In genomic region chr2:24863636-24864035, GRCh38 we compare ENCODE assay signal across 18 cellular contexts.
"Had no signal": no experiment of that assay in that cellular context is flagged by ENCODE, and none has a peak within 500 bp of the region (broad histone marks: within the 10 kb centered on the region; RNA-seq: fewer than 3 reads in every experiment).

No MANE protein-coding gene starts in this region.

- H3K4me1 ChIP-seq: adrenal gland, foreskin keratinocyte, parathyroid adenoma, transverse colon had no signal

- DNase-seq: activated B cell treated with CpG ODN at 0.5 μM for 24 hours; activated CD4-positive, alpha-beta T cell treated with anti-CD3 and anti-CD28 coated beads, Interleukin-2, amount 10 ng/mL, durations not matched to agents 24 days and 14 days; activated naive CD4-positive, alpha-beta T cell treated with anti-CD3 and anti-CD28 coated beads, Interleukin-2, amount 10 ng/mL, durations not matched to agents 7 days and 5 days; adrenal gland; endodermal cell; erythroblast; foreskin keratinocyte; heart right ventricle; left lung; mesenchymal stem cell; nephron progenitor cell; retina; small intestine; transverse colon had no signal

- H3K36me3 Mint-ChIP-seq: stimulated activated effector memory CD8-positive, alpha-beta T cell treated with anti-CD3 and anti-CD28 coated beads, Interleukin-12 subunit alpha, Interleukin-12 subunit beta, amount 100 ng/mL, for 72 hours had no signal

- H3K4me3 Mint-ChIP-seq: activated B cell treated with CpG ODN at 0.5 μM for 24 hours; activated CD4-positive, alpha-beta T cell treated with anti-CD3 and anti-CD28 coated beads, Interleukin-2, amount 10 ng/mL, durations not matched to agents 24 days and 14 days; activated naive CD4-positive, alpha-beta T cell treated with anti-CD3 and anti-CD28 coated beads, Interleukin-2, amount 10 ng/mL, durations not matched to agents 7 days and 5 days; brain; endodermal cell; nephron progenitor cell; stimulated activated effector memory CD8-positive, alpha-beta T cell treated with anti-CD3 and anti-CD28 coated beads, Interleukin-12 subunit alpha, Interleukin-12 subunit beta, amount 100 ng/mL, for 72 hours; T-helper 1 cell treated with Interleukin-12 subunit alpha and Interleukin-12 subunit beta and Interleukin-4 antibody, amounts not matched to agents 30 μg/mL and 1 μg/mL, for 36 hours had no signal

- H3K4me3 ChIP-seq: adrenal gland, heart right ventricle, left lung, transverse colon had no signal

- H3K36me3 ChIP-seq: adrenal gland, heart right ventricle, left lung, transverse colon had no signal

- H3K9me3 ChIP-seq: adrenal gland, heart right ventricle, left lung, transverse colon had no signal

- H3K9me3 Mint-ChIP-seq: activated B cell treated with CpG ODN at 0.5 μM for 24 hours; activated CD4-positive, alpha-beta T cell treated with anti-CD3 and anti-CD28 coated beads, Interleukin-2, amount 10 ng/mL, durations not matched to agents 24 days and 14 days; activated naive CD4-positive, alpha-beta T cell treated with anti-CD3 and anti-CD28 coated beads, Interleukin-2, amount 10 ng/mL, durations not matched to agents 7 days and 5 days; endodermal cell; stimulated activated effector memory CD8-positive, alpha-beta T cell treated with anti-CD3 and anti-CD28 coated beads, Interleukin-12 subunit alpha, Interleukin-12 subunit beta, amount 100 ng/mL, for 72 hours; T-helper 1 cell treated with Interleukin-12 subunit alpha and Interleukin-12 subunit beta and Interleukin-4 antibody, amounts not matched to agents 30 μg/mL and 1 μg/mL, for 36 hours had no signal

- ATAC-seq: foreskin keratinocyte; left lung; stimulated activated effector memory CD8-positive, alpha-beta T cell treated with anti-CD3 and anti-CD28 coated beads, Interleukin-12 subunit alpha, Interleukin-12 subunit beta, amount 100 ng/mL, for 72 hours had no signal

- H3K4me1 Mint-ChIP-seq: activated B cell treated with CpG ODN at 0.5 μM for 24 hours, brain, endodermal cell, nephron progenitor cell had no signal

- H3K27me3 ChIP-seq: adrenal gland, foreskin keratinocyte, heart right ventricle, left lung, transverse colon had no signal

- H3K27ac Mint-ChIP-seq: activated B cell treated with CpG ODN at 0.5 μM for 24 hours; activated CD4-positive, alpha-beta T cell treated with anti-CD3 and anti-CD28 coated beads, Interleukin-2, amount 10 ng/mL, durations not matched to agents 24 days and 14 days; activated naive CD4-positive, alpha-beta T cell treated with anti-CD3 and anti-CD28 coated beads, Interleukin-2, amount 10 ng/mL, durations not matched to agents 7 days and 5 days; endodermal cell; nephron progenitor cell; stimulated activated effector memory CD8-positive, alpha-beta T cell treated with anti-CD3 and anti-CD28 coated beads, Interleukin-12 subunit alpha, Interleukin-12 subunit beta, amount 100 ng/mL, for 72 hours; T-helper 1 cell treated with Interleukin-12 subunit alpha and Interleukin-12 subunit beta and Interleukin-4 antibody, amounts not matched to agents 30 μg/mL and 1 μg/mL, for 36 hours had no signal

- H3K27me3 Mint-ChIP-seq: activated B cell treated with CpG ODN at 0.5 μM for 24 hours; activated CD4-positive, alpha-beta T cell treated with anti-CD3 and anti-CD28 coated beads, Interleukin-2, amount 10 ng/mL, durations not matched to agents 24 days and 14 days; activated naive CD4-positive, alpha-beta T cell treated with anti-CD3 and anti-CD28 coated beads, Interleukin-2, amount 10 ng/mL, durations not matched to agents 7 days and 5 days; brain had no signal

- H3K27ac ChIP-seq: foreskin keratinocyte, left lung, parathyroid adenoma, transverse colon had no signal

- H3K9ac ChIP-seq: parathyroid adenoma had no signal
